Comparison of ENCODE assay signal across 8 cellular contexts in the genomic region with DNA sequence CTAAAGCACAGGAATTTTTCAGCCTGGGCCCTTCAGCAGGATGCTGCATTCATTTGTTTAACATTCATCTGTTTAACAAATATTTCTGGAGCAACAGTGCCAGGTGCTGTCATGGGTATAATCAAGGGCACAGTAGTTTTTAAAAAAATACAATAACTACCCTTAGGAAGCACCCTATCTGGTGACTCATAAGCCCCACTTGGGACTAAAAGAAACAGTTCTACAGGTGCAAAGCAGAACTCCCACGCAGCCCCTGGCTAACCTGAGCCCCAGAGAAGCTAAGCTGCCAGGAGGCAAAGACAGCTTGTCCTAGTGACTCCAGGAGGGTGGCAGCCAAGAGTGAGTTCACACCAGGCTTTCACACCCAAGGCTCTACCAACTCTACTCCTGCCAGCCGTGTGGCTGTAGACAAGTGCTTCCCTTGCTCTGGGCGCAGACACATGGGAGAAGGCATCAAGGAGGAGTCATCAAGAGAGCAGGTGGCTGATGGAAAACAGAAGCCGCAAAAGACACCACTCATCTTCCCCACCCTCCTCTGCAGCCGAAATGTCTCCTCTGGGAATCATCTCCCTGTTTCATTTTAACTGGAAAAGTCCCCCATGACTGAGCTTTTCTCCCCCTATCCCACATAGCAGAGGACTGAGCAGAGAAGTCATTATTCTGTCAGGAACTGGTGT. TPM values are rescaled to one million over a fixed set of nuclear protein-coding genes. Genes with fewer than 3 reads are reported as not detected.
A peak's percentile ranks its signal among the peaks of the same experiment; 100 is the strongest.
DNase-seq lines count a peak whose midpoint lies in the region; ATAC-seq and TF ChIP-seq lines count a peak whose summit lies in the region.

No MANE protein-coding gene starts in this region.

- H3K4me1 ChIP-seq in neutrophil (ENCODE audit: control insufficient read depth in 1 of 2, insufficient read depth in 1 of 2, low read depth in 1 of 2, low read length in 1 of 2) = peaks cover 38 to 65% of the 10 kb centered on the region in 2 experiments
- peaks cover 73% of the 10 kb centered on the region for H3K4me1 ChIP-seq in suprapubic skin

- peaks cover 86% of the 10 kb centered on the region for H3K4me1 Mint-ChIP-seq in brain

- H3K27me3 ChIP-seq in neutrophil = no peaks in the 10 kb centered on the region
- no peaks in the 10 kb centered on the region for H3K27me3 ChIP-seq in suprapubic skin

- H3K27ac Mint-ChIP-seq in brain = peak overlapping the region; percentile 8 to 94 (median 76)

- 59% methylated on average over 5 of the region's 5 CpGs for WGBS in suprapubic skin

- H3K36me3 Mint-ChIP-seq in brain = no peaks in the 10 kb centered on the region

- H3K27me3 Mint-ChIP-seq in brain = peaks cover 5% of the 10 kb centered on the region

- TF ChIP-seq POLR2A in suprapubic skin (IDR thresholded peaks at IDR 0.05) = no peak

- H3K36me3 ChIP-seq in neutrophil (no peaks in the 10 kb centered on the region), suprapubic skin (no peaks in the 10 kb centered on the region)

- H3K27ac ChIP-seq in neutrophil (peak overlapping the region; percentile 77), suprapubic skin (no peak overlapping the region)

- no peak for TF ChIP-seq EP300 in suprapubic skin (IDR thresholded peaks at IDR 0.05)

- DNase-seq in GM12865 (ENCODE audit: low read depth) (peak; percentile 43), NCI-H1436 treated with DMSO at 0.1 percent for 48 hours (lab: John Stamatoyannopoulos, UW) (peak; percentile 64), AG08396 (ENCODE audit: low spot score) (no peak), OCI-M1 (lab: John Stamatoyannopoulos, UW) (no peak), suprapubic skin (ENCODE audit: low spot score in 2 of 2) (no peak)

- no peak for ATAC-seq in HG02759 (IDR thresholded peaks at IDR 0.05; ENCODE audit: unreplicated experiment)

- no peak overlapping the region for H3K4me3 ChIP-seq in GM12865 (ENCODE audit: low read depth, low read length)
- no peak overlapping the region for H3K4me3 ChIP-seq in neutrophil (ENCODE audit: low read depth in 1 of 2, low read length in 1 of 2)
- H3K4me3 ChIP-seq in suprapubic skin = no peak overlapping the region

- H3K4me3 Mint-ChIP-seq in brain = peak overlapping the region in 2 of 5 experiments; percentile 14 to 22

- H3K9me3 ChIP-seq in neutrophil = no peaks in the 10 kb centered on the region
- H3K9me3 ChIP-seq in suprapubic skin = no peaks in the 10 kb centered on the region

- TF ChIP-seq CTCF in GM12865 (IDR thresholded peaks at IDR 0.05; ENCODE audit: insufficient read depth, low read depth, low read length, missing control alignments) (no peak), brain (conservative IDR thresholded peaks at IDR 0.05) (no peak), neutrophil (IDR thresholded peaks at IDR 0.05) (no peak), suprapubic skin (IDR thresholded peaks at IDR 0.05) (no peak)

- H3K9me3 Mint-ChIP-seq in brain = no peaks in the 10 kb centered on the region

RNA-seq across cellular contexts. Expression of a gene that starts 14.4 kb away (rescaled TPM):
- 97.8 TPM for polyA plus RNA-seq in brain (ENCODE audit: insufficient read depth, low read depth, low replicate concordance)
- total RNA-seq in suprapubic skin = 10 to 100 TPM in 2 of 4 donors, 1 to 10 TPM in 2; 5.1 to 34.2 (median 12.8) TPM

RNA-seq across cellular contexts. Expression of a gene that starts 47.3 kb away (rescaled TPM):
- polyA plus RNA-seq in brain (ENCODE audit: insufficient read depth, low read depth, low replicate concordance) = 72.5 TPM
- total RNA-seq in suprapubic skin = 10 to 100 TPM; 45.3 to 76.0 (median 63.7) TPM

Comparison
In these comparisons a context has a peak if more than half of its experiments do, and no peak if none do; other contexts are left out.
1. DNase-seq: peak in GM12865 (single experiment) and NCI-H1436 treated with DMSO at 0.1 percent for 48 hours (single experiment); none in AG08396 (single experiment), OCI-M1 (single experiment) and suprapubic skin (0 of 2).